23 cellular contexts compared by ENCODE assay signal in the genomic region with DNA sequence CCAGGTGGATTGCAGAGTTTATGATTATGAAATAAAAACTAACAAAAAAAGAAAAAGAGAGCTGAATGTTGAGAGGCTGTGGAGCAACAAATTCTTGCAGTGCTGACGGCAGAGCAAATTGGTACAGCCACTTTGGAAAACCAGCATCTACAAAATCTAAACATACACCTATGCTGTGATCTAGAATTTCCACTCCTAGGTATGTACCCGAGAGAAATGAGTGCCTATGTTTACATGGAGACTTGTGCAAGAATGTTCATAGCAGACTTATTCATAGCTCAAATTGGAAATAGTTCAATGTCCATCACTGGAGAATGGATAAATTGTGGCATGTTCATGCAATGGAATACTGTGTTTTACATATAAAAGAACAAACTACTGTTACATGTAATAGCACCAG. TPM values are rescaled to one million over a fixed set of nuclear protein-coding genes. Genes with fewer than 3 reads are reported as not detected.
"Had no signal": no experiment of that assay in that cellular context is flagged by ENCODE, and none has a peak within 500 bp of the region (broad histone marks: within the 10 kb centered on the region; RNA-seq: fewer than 3 reads in every experiment).

No MANE protein-coding gene starts in this region.

- DNase-seq: colonic mucosa; cortex of kidney; effector CD8-positive, alpha-beta T cell; effector memory CD8-positive, alpha-beta T cell; endodermal cell; erythroblast; esophagus squamous epithelium; foreskin fibroblast; foreskin melanocyte; gastrocnemius medialis; glutamatergic neuron; heart right ventricle; hippocampal formation; left cardiac atrium; left lung; left ventricle myocardium superior; lower lobe of right lung; mesenchymal stem cell; mucosa of descending colon had no signal

- ATAC-seq: effector memory CD8-positive, alpha-beta T cell; esophagus mucosa; gastrocnemius medialis; heart right ventricle; left cardiac atrium; left lung; left ventricle myocardium superior; lower lobe of right lung; mucosa of descending colon had no signal

- H3K27ac Mint-ChIP-seq: dendritic cell treated with granulocyte-macrophage colony-stimulating factor and Interleukin-4, amounts not matched to agents 40 ng/mL and 50 ng/mL, for 4 days; effector memory CD8-positive, alpha-beta T cell; endodermal cell; mesothelial cell of epicardium had no signal

- H3K4me3 Mint-ChIP-seq: dendritic cell treated with granulocyte-macrophage colony-stimulating factor and Interleukin-4, amounts not matched to agents 40 ng/mL and 50 ng/mL, for 4 days; effector memory CD8-positive, alpha-beta T cell; endodermal cell; mesothelial cell of epicardium had no signal

- H3K9me3 Mint-ChIP-seq: dendritic cell treated with granulocyte-macrophage colony-stimulating factor and Interleukin-4, amounts not matched to agents 40 ng/mL and 50 ng/mL, for 4 days; effector memory CD8-positive, alpha-beta T cell; endodermal cell; mesothelial cell of epicardium had no signal

- H3K36me3 Mint-ChIP-seq: mesothelial cell of epicardium had no signal

RNA-seq across cellular contexts. Expression of gene NNAT, which starts 9.6 kb away (rescaled TPM):
- total RNA-seq: lung microvascular endothelial cell had no signal
